ENCODE assay signal across 17 cellular contexts in genomic region chr3:40451551-40451950, GRCh38. TPM values are rescaled to one million over a fixed set of nuclear protein-coding genes. Genes with fewer than 3 reads are reported as not detected.
DNase-seq lines count a peak whose midpoint lies in the region; ATAC-seq and TF ChIP-seq lines count a peak whose summit lies in the region.
"Had no signal": no experiment of that assay in that cellular context is flagged by ENCODE, and none has a peak within 500 bp of the region (broad histone marks: within the 10 kb centered on the region; RNA-seq: fewer than 3 reads in every experiment).

No MANE protein-coding gene starts in this region.

- POLR2A ChIA-PET in activated CD4-positive, alpha-beta T cell treated with anti-CD3 and anti-CD28 coated beads, Interleukin-2, amount 10 ng/mL, durations not matched to agents 7 days and 5 days (lab: Charles Lee): no interaction called here

- H3K27me3 Mint-ChIP-seq in activated CD4-positive, alpha-beta T cell treated with anti-CD3 and anti-CD28 coated beads, Interleukin-2, amount 10 ng/mL, durations not matched to agents 7 days and 5 days: no peaks in the 10 kb centered on the region
- H3K27me3 Mint-ChIP-seq in IgD-negative memory B cell (no peaks in the 10 kb centered on the region), neural crest cell (ENCODE audit: low read depth) (no peaks in the 10 kb centered on the region)
- H3K27me3 Mint-ChIP-seq: activated B cell treated with CpG ODN at 0.5 μM for 24 hours, naive B cell had no signal

- ATAC-seq in body of pancreas (no peak), HG03039 (IDR thresholded peaks at IDR 0.05; ENCODE audit: unreplicated experiment) (no peak)
- ATAC-seq: left lung, sciatic nerve had no signal

- no peak for TF ChIP-seq POLR2A in body of pancreas (IDR thresholded peaks at IDR 0.05)

- DNase-seq in activated CD4-positive, alpha-beta T cell treated with anti-CD3 and anti-CD28 coated beads, Interleukin-2, amount 10 ng/mL, durations not matched to agents 7 days and 5 days: no peak
- no peak for DNase-seq in activated CD4-positive, alpha-beta T cell treated with anti-CD3 and anti-CD28 coated beads for 1 hour
- no peak for DNase-seq in body of pancreas
- no peak for DNase-seq in neural crest cell (ENCODE audit: low read depth, low spot score)
- no peak for DNase-seq in activated gamma-delta T cell (lab: John Stamatoyannopoulos, UW)
- no peak for DNase-seq in glomerular visceral epithelial cell (ENCODE audit: extremely low spot score)
- DNase-seq: activated B cell treated with CpG ODN at 0.5 μM for 24 hours; Kasumi-1; left lung; naive B cell; NCI-H1694; NCI-H446; OCI-M1; stimulated activated CD4-positive, alpha-beta T cell treated with anti-CD3 and anti-CD28 coated beads, Interleukin-4, amount 100 ng/mL, for 1 hour had no signal

- H3K4me3 Mint-ChIP-seq in activated CD4-positive, alpha-beta T cell treated with anti-CD3 and anti-CD28 coated beads, Interleukin-2, amount 10 ng/mL, durations not matched to agents 7 days and 5 days: peak overlapping the region; percentile 78
- H3K4me3 Mint-ChIP-seq in IgD-negative memory B cell (peak overlapping the region; percentile 23 to 99 (median 72)), neural crest cell (peak overlapping the region; percentile 70)

- CTCF ChIA-PET in activated CD4-positive, alpha-beta T cell treated with anti-CD3 and anti-CD28 coated beads, Interleukin-2, amount 10 ng/mL, durations not matched to agents 7 days and 5 days (lab: Charles Lee): interaction anchor here (1.4 to 1.5 kb wide), 2 partner anchors 28 to 125 kb away, joined by 4 to 6 read pairs; no protein-coding TSS in a partner anchor

- TF ChIP-seq CTCF in body of pancreas (IDR thresholded peaks at IDR 0.05): no peak
- no peak for TF ChIP-seq CTCF in neural crest cell (conservative IDR thresholded peaks at IDR 0.05)

- H3K27ac Mint-ChIP-seq in activated CD4-positive, alpha-beta T cell treated with anti-CD3 and anti-CD28 coated beads, Interleukin-2, amount 10 ng/mL, durations not matched to agents 7 days and 5 days: peak overlapping the region; percentile 47
- H3K27ac Mint-ChIP-seq in IgD-negative memory B cell: peak overlapping the region in 2 of 3 donors; percentile 47 to 61
- no peak overlapping the region for H3K27ac Mint-ChIP-seq in neural crest cell (ENCODE audit: unreplicated experiment)

- peaks cover 40% of the 10 kb centered on the region for H3K4me1 Mint-ChIP-seq in activated CD4-positive, alpha-beta T cell treated with anti-CD3 and anti-CD28 coated beads, Interleukin-2, amount 10 ng/mL, durations not matched to agents 7 days and 5 days
- peaks cover 14 to 17% (median 15%) of the 10 kb centered on the region in 3 donors for H3K4me1 Mint-ChIP-seq in IgD-negative memory B cell
- H3K4me1 Mint-ChIP-seq in neural crest cell: peaks cover 22% of the 10 kb centered on the region

- H3K36me3 ChIP-seq in body of pancreas (replicated peaks in 1 of 2; ENCODE audit: insufficient read depth in 1 of 2, low read depth in 2 of 2): no peaks in the 10 kb centered on the region
- H3K36me3 ChIP-seq: left lung had no signal

- H3K27me3 ChIP-seq in body of pancreas: no peaks in the 10 kb centered on the region
- H3K27me3 ChIP-seq: left lung had no signal

- H3K4me3 ChIP-seq in body of pancreas: no peak overlapping the region

- H3K27ac ChIP-seq in body of pancreas: peak overlapping the region; percentile 93 to 97 (median 94)

- H3K9me3 Mint-ChIP-seq in activated CD4-positive, alpha-beta T cell treated with anti-CD3 and anti-CD28 coated beads, Interleukin-2, amount 10 ng/mL, durations not matched to agents 7 days and 5 days: no peaks in the 10 kb centered on the region
- no peaks in the 10 kb centered on the region for H3K9me3 Mint-ChIP-seq in IgD-negative memory B cell
- H3K9me3 Mint-ChIP-seq in neural crest cell: no peaks in the 10 kb centered on the region
- H3K9me3 Mint-ChIP-seq: activated B cell treated with CpG ODN at 0.5 μM for 24 hours had no signal

- H3K4me1 ChIP-seq in body of pancreas: peaks cover 27% of the 10 kb centered on the region

- H3K36me3 Mint-ChIP-seq in activated CD4-positive, alpha-beta T cell treated with anti-CD3 and anti-CD28 coated beads, Interleukin-2, amount 10 ng/mL, durations not matched to agents 7 days and 5 days (ENCODE audit: low read depth): peaks cover 4% of the 10 kb centered on the region
- peaks cover 2% of the 10 kb centered on the region for H3K36me3 Mint-ChIP-seq in IgD-negative memory B cell
- H3K36me3 Mint-ChIP-seq in neural crest cell (ENCODE audit: low read depth): no peaks in the 10 kb centered on the region

- no peaks in the 10 kb centered on the region for H3K9me3 ChIP-seq in body of pancreas
- H3K9me3 ChIP-seq: left lung had no signal

- intact Hi-C loops in body of pancreas (cut with DNase I): no loop called here

RNA-seq across cellular contexts. Expression of gene RPL14, which starts 5.6 kb away (rescaled TPM):
- total RNA-seq in activated CD4-positive, alpha-beta T cell treated with anti-CD3 and anti-CD28 coated beads, Interleukin-2, amount 10 ng/mL, durations not matched to agents 7 days and 5 days: 1,000 to 10,000 TPM; 2,359 to 2,726 TPM
- polyA plus RNA-seq in IgD-negative memory B cell: 1,483 TPM
- total RNA-seq in body of pancreas: 100 to 1,000 TPM; 176 to 279 TPM
- total RNA-seq in neural crest cell: 1,863 and 1,936 TPM in 2 replicates

RNA-seq across cellular contexts. Expression of gene ZNF619, which starts 25.4 kb away (rescaled TPM):
- 1 to 10 TPM; 9.5 to 9.8 TPM for total RNA-seq in activated CD4-positive, alpha-beta T cell treated with anti-CD3 and anti-CD28 coated beads, Interleukin-2, amount 10 ng/mL, durations not matched to agents 7 days and 5 days
- polyA plus RNA-seq in IgD-negative memory B cell: 3.7 TPM
- total RNA-seq in body of pancreas (1 to 10 TPM; 3.0 to 3.9 TPM), neural crest cell (5.4 and 5.9 TPM in 2 replicates)

RNA-seq across cellular contexts. Expression of gene ZNF620, which starts 54.3 kb away (rescaled TPM):
- 1 to 10 TPM; 5.5 to 5.6 TPM for total RNA-seq in activated CD4-positive, alpha-beta T cell treated with anti-CD3 and anti-CD28 coated beads, Interleukin-2, amount 10 ng/mL, durations not matched to agents 7 days and 5 days
- polyA plus RNA-seq in IgD-negative memory B cell: 3.1 TPM
- total RNA-seq in body of pancreas (1 to 10 TPM; 2.6 to 6.9 TPM), neural crest cell (22.0 and 24.0 TPM in 2 replicates)
